ENCODE assay signal across 18 cellular contexts in genomic region chr13:113070855-113071254, GRCh38. TPM values are rescaled to one million over a fixed set of nuclear protein-coding genes. Genes with fewer than 3 reads are reported as not detected.
A peak's percentile ranks its signal among the peaks of the same experiment; 100 is the strongest.
DNase-seq lines count a peak whose midpoint lies in the region; ATAC-seq and TF ChIP-seq lines count a peak whose summit lies in the region.
"Had no signal": no experiment of that assay in that cellular context is flagged by ENCODE, and none has a peak within 500 bp of the region (broad histone marks: within the 10 kb centered on the region; RNA-seq: fewer than 3 reads in every experiment).

No MANE protein-coding gene starts in this region.

- WGBS in lower leg skin, 2 donors, result 80 to 90% methylated on average over 8 of the region's 8 CpGs

- no peaks in the 10 kb centered on the region for H3K27me3 Mint-ChIP-seq in WTC11 (ENCODE audit: low read depth)
- H3K27me3 Mint-ChIP-seq: CD4-positive, alpha-beta T cell had no signal

- no peaks in the 10 kb centered on the region for H3K9me3 Mint-ChIP-seq in WTC11
- H3K9me3 Mint-ChIP-seq: CD4-positive, alpha-beta T cell; HFFc6 had no signal

- H3K27ac ChIP-seq in HL-60 (replicated peaks), result no peak overlapping the region
- H3K27ac ChIP-seq: 22Rv1, A549, C4-2B had no signal

- in situ Hi-C loops in G401 (cut with HindIII; ENCODE audit: low sequenced_read_pairs), result no loop called here

- H3K4me3 Mint-ChIP-seq in WTC11, result no peak overlapping the region
- H3K4me3 Mint-ChIP-seq: CD4-positive, alpha-beta T cell; HFFc6 had no signal

- peak; percentile 54 for DNase-seq in G401 (ENCODE audit: low spot score)
- peak; percentile 1 to 28 for DNase-seq in HL-60 (ENCODE audit: low read depth in 1 of 2, low spot score in 1 of 2)
- no peak for DNase-seq in WTC11 (ENCODE audit: low spot score)
- peak; percentile 63 for DNase-seq in superior temporal gyrus (ENCODE audit: extremely low spot score)
- no peak for DNase-seq in left ventricle myocardium superior
- no peak for DNase-seq in lower leg skin (ENCODE audit: low spot score in 2 of 2)
- DNase-seq: AML-193; Caco-2; CD4-positive, alpha-beta T cell; GDM1; HCEC 1CT; HFFc6 had no signal

- H3K4me3 ChIP-seq in HL-60 (replicated peaks; ENCODE audit: insufficient read depth, low read length), result no peak overlapping the region
- H3K4me3 ChIP-seq in lower leg skin (ENCODE audit: low read depth, poor library complexity, severe bottlenecking), result no peak overlapping the region
- H3K4me3 ChIP-seq: A549 had no signal

- TF ChIP-seq CTCF in HL-60 (IDR thresholded peaks at IDR 0.05; ENCODE audit: insufficient read depth, low read length) (no peak), WTC11 (IDR thresholded peaks at IDR 0.05) (no peak), lower leg skin (IDR thresholded peaks at IDR 0.05) (no peak)

- H3K27me3 ChIP-seq in HL-60 (ENCODE audit: insufficient read depth, poor library complexity, severe bottlenecking), result peaks cover 4% of the 10 kb centered on the region

- intact Hi-C loops in left ventricle myocardium superior (cut with micrococcal nuclease), result no loop called here
- intact Hi-C loops in lower leg skin (cut with DNase I; ENCODE audit: low total_unique reads), result no loop called here

- peaks cover 7% of the 10 kb centered on the region for H3K36me3 Mint-ChIP-seq in WTC11

- H3K4me1 Mint-ChIP-seq in WTC11, result peaks cover 4% of the 10 kb centered on the region; the same call in 1 of the 2 replicates

- CTCF ChIA-PET in WTC11 (lab: Charles Lee), result interaction anchor here (2.1 kb wide), 1 partner anchor 15 kb away, joined by 6 read pairs; no protein-coding TSS in a partner anchor

- TF ChIP-seq POLR2A in lower leg skin (IDR thresholded peaks at IDR 0.05), result no peak

- POLR2A ChIA-PET in WTC11 (lab: Charles Lee), result no interaction called here

- H3K27ac Mint-ChIP-seq in WTC11, result peak overlapping the region; percentile 2
- H3K27ac Mint-ChIP-seq: CD4-positive, alpha-beta T cell; HFFc6 had no signal

- ATAC-seq in WTC11 (no peak), GM18502 (IDR thresholded peaks at IDR 0.05; ENCODE audit: poor library complexity, unreplicated experiment) (no peak), left ventricle myocardium superior (no peak)

TF ChIP-seq in WTC11, 78 proteins besides CTCF, POLR2A, EP300 and RAD21:
- TF ChIP-seq ESRRA (CRISPR knock-in tag; IDR thresholded peaks at IDR 0.05; ENCODE audit: borderline replicate concordance) (no peak), NFE2L1 (CRISPR knock-in tag; IDR thresholded peaks at IDR 0.05) (no peak)
- TF ChIP-seq, protein P1, sequence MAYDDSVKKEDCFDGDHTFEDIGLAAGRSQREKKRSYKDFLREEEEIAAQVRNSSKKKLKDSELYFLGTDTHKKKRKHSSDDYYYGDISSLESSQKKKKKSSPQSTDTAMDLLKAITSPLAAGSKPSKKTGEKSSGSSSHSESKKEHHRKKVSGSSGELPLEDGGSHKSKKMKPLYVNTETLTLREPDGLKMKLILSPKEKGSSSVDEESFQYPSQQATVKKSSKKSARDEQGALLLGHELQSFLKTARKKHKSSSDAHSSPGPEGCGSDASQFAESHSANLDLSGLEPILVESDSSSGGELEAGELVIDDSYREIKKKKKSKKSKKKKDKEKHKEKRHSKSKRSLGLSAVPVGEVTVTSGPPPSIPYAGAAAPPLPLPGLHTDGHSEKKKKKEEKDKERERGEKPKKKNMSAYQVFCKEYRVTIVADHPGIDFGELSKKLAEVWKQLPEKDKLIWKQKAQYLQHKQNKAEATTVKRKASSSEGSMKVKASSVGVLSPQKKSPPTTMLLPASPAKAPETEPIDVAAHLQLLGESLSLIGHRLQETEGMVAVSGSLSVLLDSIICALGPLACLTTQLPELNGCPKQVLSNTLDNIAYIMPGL (CRISPR knock-in tag; IDR thresholded peaks at IDR 0.05), result no peak

RNA-seq across cellular contexts. Expression of gene F7, which starts 34.7 kb away (rescaled TPM):
- total RNA-seq in G401 (2014; rRNA removed; shearing (Covaris generic)), result not detected in 2 replicates
- total RNA-seq in WTC11 (2021), result 0.26 to 1.5 TPM (median 1.3 TPM) in 3 replicates
- not detected for total RNA-seq in left ventricle myocardium superior
- total RNA-seq in lower leg skin, result under 1 TPM in 1 of 4 donors, not detected in 3; 0.13 TPM
- total RNA-seq: CD4-positive, alpha-beta T cell; H4; HFFc6; HT-29 had no signal

RNA-seq across cellular contexts. Expression of gene F10, which starts 51.7 kb away (rescaled TPM):
- total RNA-seq in G401 (2014; rRNA removed; shearing (Covaris generic)), result not detected in 2 replicates
- total RNA-seq in WTC11 (2021), result 0.87 to 2.8 TPM (median 2.6 TPM) in 3 replicates
- 7.1 TPM for total RNA-seq in left ventricle myocardium superior
- 10 to 100 TPM in 1 of 4 donors, 1 to 10 TPM in 3; 6.5 to 31.0 (median 9.3) TPM for total RNA-seq in lower leg skin
- total RNA-seq: CD4-positive, alpha-beta T cell; H4; HT-29 had no signal

Comparison
In these comparisons a context has a peak if more than half of its experiments do, and no peak if none do; other contexts are left out.
1. DNase-seq: peak in G401 (single experiment), HL-60 (2 of 2) and superior temporal gyrus (single experiment); none in WTC11 (single experiment), left ventricle myocardium superior (single experiment) and lower leg skin (0 of 2).